15 cellular contexts compared by ENCODE assay signal in genomic region chr22:24380220-24381218, GRCh38. TPM values are rescaled to one million over a fixed set of nuclear protein-coding genes. Genes with fewer than 3 reads are reported as not detected.
A peak's percentile ranks its signal among the peaks of the same experiment; 100 is the strongest.
DNase-seq lines count a peak whose midpoint lies in the region; ATAC-seq lines count a peak whose summit lies in the region.
"Had no signal": no experiment of that assay in that cellular context is flagged by ENCODE, and none has a peak within 500 bp of the region (broad histone marks: within the 10 kb centered on the region; RNA-seq: fewer than 3 reads in every experiment).

No MANE protein-coding gene starts in this region.

- no peak overlapping the region for H2AK5ac ChIP-seq in neuronal stem cell (ENCODE audit: low read depth, low read length)

- H3K36me3 ChIP-seq in neuronal stem cell (replicated peaks in 1 of 2; ENCODE audit: control insufficient read depth in 2 of 2, insufficient read depth in 2 of 2, low read length in 2 of 2): peaks cover 5 to 83% of the 10 kb centered on the region in 2 donors

- H4K91ac ChIP-seq in neuronal stem cell (ENCODE audit: low read depth, low read length, poor library complexity): no peak overlapping the region

- no peak overlapping the region for H2BK15ac ChIP-seq in neuronal stem cell (ENCODE audit: low read length)

- peak; percentile 54 for ATAC-seq in Right ventricle myocardium inferior
- peak; percentile 79 for ATAC-seq in Right ventricle myocardium superior (ENCODE audit: poor library complexity)
- no peak for ATAC-seq in HG03354 (IDR thresholded peaks at IDR 0.05; ENCODE audit: poor library complexity, severe bottlenecking, unreplicated experiment)
- ATAC-seq: activated T-cell treated with anti-CD3 and anti-CD28 coated beads, Interleukin-2, amount 50 U/mL, for 72 hours had no signal

- H2BK120ac ChIP-seq in neuronal stem cell (ENCODE audit: low read depth, low read length): no peak overlapping the region

- H3K23ac ChIP-seq in neuronal stem cell (ENCODE audit: low read depth, low read length, poor library complexity): no peak overlapping the region

- no peak overlapping the region for H3K14ac ChIP-seq in neuronal stem cell (ENCODE audit: low read length)

- WGBS in neuronal stem cell (ENCODE audit: extremely low coverage in 2 of 2, insufficient read length in 2 of 2, insufficient replicate concordance in 1 of 2), 2 donors: no CpG with 5 or more reads among the region's 8 CpGs

- H3K18ac ChIP-seq in neuronal stem cell (ENCODE audit: low read length): no peak overlapping the region

- no peak overlapping the region for H2BK5ac ChIP-seq in neuronal stem cell (ENCODE audit: low read length)

- H3K4me3 ChIP-seq in neuronal stem cell (ENCODE audit: low read length in 2 of 2): no peak overlapping the region
- H3K4me3 ChIP-seq: SK-N-MC had no signal

- no peak overlapping the region for H3K4ac ChIP-seq in neuronal stem cell (ENCODE audit: low read length)

- H4K8ac ChIP-seq in neuronal stem cell (ENCODE audit: low read depth, low read length): no peak overlapping the region

- H3K9ac ChIP-seq in neuronal stem cell (ENCODE audit: low read depth, low read length, poor library complexity): no peak overlapping the region

- no peaks in the 10 kb centered on the region for H3K79me1 ChIP-seq in neuronal stem cell (ENCODE audit: low read depth, low read length)

- peaks cover 0 to 3% of the 10 kb centered on the region in 2 donors for H3K9me3 ChIP-seq in neuronal stem cell (replicated peaks in 1 of 2; ENCODE audit: control insufficient read depth in 2 of 2, insufficient read depth in 1 of 2, low read depth in 1 of 2, low read length in 2 of 2)

- H2BK12ac ChIP-seq in neuronal stem cell (ENCODE audit: low read length): no peak overlapping the region

- DNase-seq in Right ventricle myocardium inferior (ENCODE audit: missing footprints): no peak
- no peak for DNase-seq in cardiac septum (ENCODE audit: low spot score)
- DNase-seq in NCI-H2171 treated with DMSO at 0.1 percent for 48 hours (lab: John Stamatoyannopoulos, UW): peak; percentile 97
- no peak for DNase-seq in Right ventricle myocardium superior
- no peak for DNase-seq in NCI-H187 treated with DMSO at 0.1 percent for 48 hours (lab: John Stamatoyannopoulos, UW)
- no peak for DNase-seq in neuronal stem cell (ENCODE audit: low spot score)
- no peak for DNase-seq in EL
- DNase-seq: activated CD4-positive, CD25-positive, alpha-beta regulatory T cell treated with anti-CD3 and anti-CD28 coated beads, Interleukin-2, amount 50 U/mL, for 72 hours; activated T-cell treated with anti-CD3 and anti-CD28 coated beads, Interleukin-2, amount 50 U/mL, for 72 hours; AML-193; DMS153; midbrain; substantia nigra had no signal

- intact Hi-C loops in Right ventricle myocardium inferior (cut with DNase I) (no loop called here), cardiac septum (cut with DNase I) (no loop called here), Right ventricle myocardium superior (cut with DNase I) (no loop called here)

- H3K27me3 ChIP-seq in neuronal stem cell (ENCODE audit: control insufficient read depth in 3 of 3, insufficient read depth in 3 of 3, low read depth in 1 of 3, low read length in 3 of 3): no peaks in the 10 kb centered on the region

- H3K4me1 ChIP-seq in neuronal stem cell (ENCODE audit: control insufficient read depth in 2 of 2, insufficient read depth in 1 of 2, low read depth in 1 of 2, low read length in 2 of 2): no peaks in the 10 kb centered on the region

- no peak overlapping the region for H3K4me2 ChIP-seq in neuronal stem cell (ENCODE audit: insufficient read depth, low read length, poor library complexity, severe bottlenecking)

- no peak overlapping the region for H2AFZ ChIP-seq in neuronal stem cell (ENCODE audit: low read length)

- no peak overlapping the region for H3K27ac ChIP-seq in neuronal stem cell (replicated peaks; ENCODE audit: low read length)
- H3K27ac ChIP-seq: SK-N-MC had no signal

RNA-seq across cellular contexts. Expression of gene ADORA2A, which starts 46.9 kb away (rescaled TPM):
- total RNA-seq in Right ventricle myocardium inferior (4.3 TPM), cardiac septum (5.3 TPM), Right ventricle myocardium superior (4.1 TPM)
- 2.9 TPM for polyA plus RNA-seq in neuronal stem cell (2013, experiment 1 of 2)
- 3.1 TPM for polyA plus RNA-seq in neuronal stem cell (2013, experiment 2 of 2)
